Comparison of ENCODE assay signal across 17 cellular contexts in genomic region chr22:19932367-19933206, GRCh38. TPM values are rescaled to one million over a fixed set of nuclear protein-coding genes. Genes with fewer than 3 reads are reported as not detected.
A peak's percentile ranks its signal among the peaks of the same experiment; 100 is the strongest.
DNase-seq lines count a peak whose midpoint lies in the region; ATAC-seq and TF ChIP-seq lines count a peak whose summit lies in the region.
"Had no signal": no experiment of that assay in that cellular context is flagged by ENCODE, and none has a peak within 500 bp of the region (broad histone marks: within the 10 kb centered on the region; RNA-seq: fewer than 3 reads in every experiment).

No MANE protein-coding gene starts in this region.

- no peak overlapping the region for H3K27ac Mint-ChIP-seq in Caco-2 (ENCODE audit: unreplicated experiment)

- no peak overlapping the region for H3K4me3 ChIP-seq in Caco-2 (ENCODE audit: low read depth, low read length)
- H3K4me3 ChIP-seq: skin epidermis had no signal

- TF ChIP-seq CTCF in Caco-2 (IDR thresholded peaks at IDR 0.05; ENCODE audit: insufficient read depth in 1 of 2, low read depth in 1 of 2, low read length in 1 of 2, severe bottlenecking in 1 of 2, unreplicated experiment in 1 of 2) = no peak

- intact Hi-C loops in sciatic nerve (cut with DNase I) = no loop called here
- intact Hi-C loops in Caco-2 (cut with micrococcal nuclease; ENCODE audit: unreplicated experiment) = no loop called here

- CTCF ChIA-PET in Caco-2 (lab: Charles Lee) = no interaction called here

- H3K36me3 Mint-ChIP-seq in Caco-2 (ENCODE audit: insufficient read depth, unreplicated experiment) = peaks cover 26% of the 10 kb centered on the region

- ATAC-seq in sciatic nerve = peak; percentile 60

- POLR2A ChIA-PET in Caco-2 (lab: Charles Lee) = interaction anchor here (0.6 kb wide), 1 partner anchor 387 kb away, joined by 3 read pairs; the partner anchor contains the start of gene DGCR6L

- DNase-seq in NCI-H2081 (lab: John Stamatoyannopoulos, UW) = peak; percentile 62 to 83
- no peak for DNase-seq in NCI-H2081 treated with DMSO at 0.1 percent for 48 hours (lab: John Stamatoyannopoulos, UW)
- peak; percentile 66 for DNase-seq in NCI-H2029 treated with DMSO at 0.1 percent for 48 hours (lab: John Stamatoyannopoulos, UW)
- DNase-seq in cerebellar cortex (ENCODE audit: low spot score) = peak; percentile 46
- no peak for DNase-seq in sciatic nerve (ENCODE audit: low spot score)
- DNase-seq in Caco-2 = no peak
- DNase-seq in dedifferentiated amniotic fluid mesenchymal stem cell (ENCODE audit: extremely low spot score) = no peak
- DNase-seq in hypothalamus (lab: John Stamatoyannopoulos, UW) = no peak
- DNase-seq: ACHN; activated CD8-positive, alpha-beta memory T cell treated with anti-CD3 and anti-CD28 coated beads for 24 hours; activated gamma-delta T cell treated with Interleukin-2 at 50 U/mL for 16 hours; effector CD8-positive, alpha-beta T cell; KG1; NCI-H226; occipital lobe; RPMI8226 had no signal

- no peaks in the 10 kb centered on the region for H3K27me3 ChIP-seq in Caco-2 (replicated peaks; ENCODE audit: control insufficient read depth, insufficient read depth, low read length)

- peaks cover 7% of the 10 kb centered on the region for H3K4me1 Mint-ChIP-seq in Caco-2 (ENCODE audit: low read depth, unreplicated experiment)

- H3K9me3 ChIP-seq in Caco-2 = peaks cover 4% of the 10 kb centered on the region; the same call in 1 of the 2 replicates

- peaks cover 20% of the 10 kb centered on the region for H3K9me3 Mint-ChIP-seq in Caco-2 (ENCODE audit: unreplicated experiment)

- no peak overlapping the region for H3K4me3 Mint-ChIP-seq in Caco-2 (ENCODE audit: unreplicated experiment)

- BruUV-seq in Caco-2 (replicated peaks; lab: Mats Ljungman, UMichigan) = no TSS peak

- H3K27me3 Mint-ChIP-seq in Caco-2 (ENCODE audit: insufficient read depth, unreplicated experiment) = no peaks in the 10 kb centered on the region

- H3K4me1 ChIP-seq in Caco-2 = 0 out of 2 replicates have a peak, but pooled peaks cover 3% of the 10 kb centered on the region

- no peaks in the 10 kb centered on the region for H3K36me3 ChIP-seq in Caco-2 (ENCODE audit: control insufficient read depth, insufficient read depth, low read length)

RNA-seq across cellular contexts. Expression of gene COMT, which starts 9.0 kb away (rescaled TPM):
- total RNA-seq in sciatic nerve = 155 TPM
- 96.0 and 103 TPM in 2 replicates for total RNA-seq in Caco-2 (2022)

RNA-seq across cellular contexts. Expression of gene TXNRD2, which starts 9.0 kb away (rescaled TPM):
- total RNA-seq in sciatic nerve = 33.9 TPM
- 44.8 and 47.0 TPM in 2 replicates for total RNA-seq in Caco-2 (2022)

Comparison
In these comparisons a context has a peak if more than half of its experiments do, and no peak if none do; other contexts are left out.
1. DNase-seq: peak in NCI-H2081 (2 of 2), NCI-H2029 treated with DMSO at 0.1 percent for 48 hours (single experiment) and cerebellar cortex (single experiment); none in NCI-H2081 treated with DMSO at 0.1 percent for 48 hours (single experiment), sciatic nerve (single experiment), Caco-2 (0 of 2), dedifferentiated amniotic fluid mesenchymal stem cell (single experiment) and hypothalamus (0 of 51).